2 cellular contexts compared by ENCODE assay signal in genomic region chr16:22255335-22255734, GRCh38.
TF ChIP-seq lines count a peak whose summit lies in the region.

No MANE protein-coding gene starts in this region.

TF ChIP-seq in HepG2, 621 proteins besides CTCF, POLR2A, EP300 and RAD21 (continued from another document):
- no peak for TF ChIP-seq ZNF605 (CRISPR knock-in tag; IDR thresholded peaks at IDR 0.05)
- no peak for TF ChIP-seq SAP130 (CRISPR knock-in tag; IDR thresholded peaks at IDR 0.05; ENCODE audit: low read depth)
- no peak for TF ChIP-seq ZFP62 (CRISPR knock-in tag; IDR thresholded peaks at IDR 0.05)
- peak; percentile 41; the same call in 1 of the 2 replicates for TF ChIP-seq NFYB (CRISPR knock-in tag; IDR thresholded peaks at IDR 0.05)
- no peak for TF ChIP-seq ZNF281 (CRISPR knock-in tag; IDR thresholded peaks at IDR 0.05; ENCODE audit: borderline replicate concordance)
- TF ChIP-seq NFIB (CRISPR knock-in tag; IDR thresholded peaks at IDR 0.05; ENCODE audit: borderline replicate concordance), result 0 out of 2 replicates have a peak, but pooled peaks have one; percentile 30
- 0 out of 2 replicates have a peak, but pooled peaks have one; percentile 47 for TF ChIP-seq CBX5 (CRISPR knock-in tag; IDR thresholded peaks at IDR 0.05; ENCODE audit: borderline replicate concordance)
- TF ChIP-seq MATR3 (CRISPR knock-in tag; IDR thresholded peaks at IDR 0.05), result 0 out of 2 replicates have a peak, but pooled peaks have one; percentile 64

TF ChIP-seq in WTC11, 78 proteins besides CTCF, POLR2A, EP300 and RAD21:
- TF ChIP-seq, protein P1, sequence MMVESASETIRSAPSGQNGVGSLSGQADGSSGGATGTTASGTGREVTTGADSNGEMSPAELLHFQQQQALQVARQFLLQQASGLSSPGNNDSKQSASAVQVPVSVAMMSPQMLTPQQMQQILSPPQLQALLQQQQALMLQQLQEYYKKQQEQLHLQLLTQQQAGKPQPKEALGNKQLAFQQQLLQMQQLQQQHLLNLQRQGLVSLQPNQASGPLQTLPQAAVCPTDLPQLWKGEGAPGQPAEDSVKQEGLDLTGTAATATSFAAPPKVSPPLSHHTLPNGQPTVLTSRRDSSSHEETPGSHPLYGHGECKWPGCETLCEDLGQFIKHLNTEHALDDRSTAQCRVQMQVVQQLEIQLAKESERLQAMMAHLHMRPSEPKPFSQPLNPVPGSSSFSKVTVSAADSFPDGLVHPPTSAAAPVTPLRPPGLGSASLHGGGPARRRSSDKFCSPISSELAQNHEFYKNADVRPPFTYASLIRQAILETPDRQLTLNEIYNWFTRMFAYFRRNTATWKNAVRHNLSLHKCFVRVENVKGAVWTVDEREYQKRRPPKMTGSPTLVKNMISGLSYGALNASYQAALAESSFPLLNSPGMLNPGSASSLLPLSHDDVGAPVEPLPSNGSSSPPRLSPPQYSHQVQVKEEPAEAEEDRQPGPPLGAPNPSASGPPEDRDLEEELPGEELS (CRISPR knock-in tag; IDR thresholded peaks at IDR 0.05), result no peak
- TF ChIP-seq, protein P2, sequence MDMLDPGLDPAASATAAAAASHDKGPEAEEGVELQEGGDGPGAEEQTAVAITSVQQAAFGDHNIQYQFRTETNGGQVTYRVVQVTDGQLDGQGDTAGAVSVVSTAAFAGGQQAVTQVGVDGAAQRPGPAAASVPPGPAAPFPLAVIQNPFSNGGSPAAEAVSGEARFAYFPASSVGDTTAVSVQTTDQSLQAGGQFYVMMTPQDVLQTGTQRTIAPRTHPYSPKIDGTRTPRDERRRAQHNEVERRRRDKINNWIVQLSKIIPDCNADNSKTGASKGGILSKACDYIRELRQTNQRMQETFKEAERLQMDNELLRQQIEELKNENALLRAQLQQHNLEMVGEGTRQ (CRISPR knock-in tag; IDR thresholded peaks at IDR 0.05), result peak; percentile 38; the same call in 1 of the 2 replicates
